In genomic region chr5:32314658-32315057, GRCh38 we compare ENCODE assay signal across 17 cellular contexts. TPM values are rescaled to one million over a fixed set of nuclear protein-coding genes. Genes with fewer than 3 reads are reported as not detected.
DNase-seq lines count a peak whose midpoint lies in the region; ATAC-seq and TF ChIP-seq lines count a peak whose summit lies in the region.
"Had no signal": no experiment of that assay in that cellular context is flagged by ENCODE, and none has a peak within 500 bp of the region (broad histone marks: within the 10 kb centered on the region; RNA-seq: fewer than 3 reads in every experiment).

No MANE protein-coding gene starts in this region.

- no peaks in the 10 kb centered on the region for H3K36me3 ChIP-seq in right lobe of liver
- no peaks in the 10 kb centered on the region for H3K36me3 ChIP-seq in spleen
- H3K36me3 ChIP-seq: uterus had no signal

- H3K27me3 ChIP-seq in right lobe of liver = no peaks in the 10 kb centered on the region
- no peaks in the 10 kb centered on the region for H3K27me3 ChIP-seq in spleen (replicated peaks in 1 of 7)
- H3K27me3 ChIP-seq: uterus had no signal

- peaks cover 4% of the 10 kb centered on the region for H3K36me3 Mint-ChIP-seq in stimulated activated naive CD8-positive, alpha-beta T cell treated with anti-CD3 and anti-CD28 coated beads, Interleukin-15, Interleukin-2, amounts not matched to agents 100 ng/mL and 50 ng/mL, for 24 hours (ENCODE audit: low read depth)
- H3K36me3 Mint-ChIP-seq in activated T-helper 1 cell treated with anti-CD3 and anti-CD28 coated beads, Interleukin-12 subunit alpha, Interleukin-12 subunit beta, Interleukin-2, Interleukin-4 antibody, amounts not matched to agents 30 ng/mL and 10 ng/mL and 1 ng/mL, durations not matched to agents 14 hours and 24 hours and 36 hours (ENCODE audit: low read depth) = peaks cover 15% of the 10 kb centered on the region

- H3K9me3 ChIP-seq in right lobe of liver (no peaks in the 10 kb centered on the region), spleen (no peaks in the 10 kb centered on the region)
- H3K9me3 ChIP-seq: uterus had no signal

- no peaks in the 10 kb centered on the region for H3K9me3 Mint-ChIP-seq in stimulated activated naive CD8-positive, alpha-beta T cell treated with anti-CD3 and anti-CD28 coated beads, Interleukin-15, Interleukin-2, amounts not matched to agents 100 ng/mL and 50 ng/mL, for 24 hours
- H3K9me3 Mint-ChIP-seq in stimulated activated naive CD8-positive, alpha-beta T cell treated with anti-CD3 and anti-CD28 coated beads, Interleukin-15, amount 100 ng/mL, for 72 hours = no peaks in the 10 kb centered on the region
- H3K9me3 Mint-ChIP-seq in activated T-helper 1 cell treated with anti-CD3 and anti-CD28 coated beads, Interleukin-12 subunit alpha, Interleukin-12 subunit beta, Interleukin-2, Interleukin-4 antibody, amounts not matched to agents 30 ng/mL and 10 ng/mL and 1 ng/mL, durations not matched to agents 14 hours and 24 hours and 36 hours = no peaks in the 10 kb centered on the region

- H3K4me1 ChIP-seq in right lobe of liver (peaks cover 0 to 27% (median 5%) of the 10 kb centered on the region in 4 donors), spleen (peaks cover 14 to 35% (median 26%) of the 10 kb centered on the region in 6 donors)
- H3K4me1 ChIP-seq: parathyroid adenoma, uterus had no signal

- no peak for ATAC-seq in stimulated activated naive CD8-positive, alpha-beta T cell treated with anti-CD3 and anti-CD28 coated beads, Interleukin-15, amount 100 ng/mL, for 72 hours
- no peak for ATAC-seq in right lobe of liver
- ATAC-seq in GM19351 (IDR thresholded peaks at IDR 0.05; ENCODE audit: unreplicated experiment) = no peak

- TF ChIP-seq CTCF in right lobe of liver (IDR thresholded peaks at IDR 0.05) (no peak), spleen (IDR thresholded peaks at IDR 0.05 in 8 of 11, conservative IDR thresholded peaks at IDR 0.05 in 3 of 11) (no peak)

- TF ChIP-seq POLR2A in right lobe of liver (IDR thresholded peaks at IDR 0.05) = no peak
- no peak for TF ChIP-seq POLR2A in spleen (IDR thresholded peaks at IDR 0.05)

- H3K27ac ChIP-seq in right lobe of liver (peak overlapping the region in 2 of 3 donors; percentile 14 to 45), spleen (no peak overlapping the region)
- H3K27ac ChIP-seq: parathyroid adenoma, RWPE1, uterus had no signal

- H3K4me1 Mint-ChIP-seq in stimulated activated naive CD8-positive, alpha-beta T cell treated with anti-CD3 and anti-CD28 coated beads, Interleukin-15, Interleukin-2, amounts not matched to agents 100 ng/mL and 50 ng/mL, for 24 hours (ENCODE audit: low read depth) = peaks cover 25% of the 10 kb centered on the region
- H3K4me1 Mint-ChIP-seq in stimulated activated naive CD8-positive, alpha-beta T cell treated with anti-CD3 and anti-CD28 coated beads, Interleukin-15, amount 100 ng/mL, for 72 hours = peaks cover 25% of the 10 kb centered on the region
- peaks cover 21% of the 10 kb centered on the region for H3K4me1 Mint-ChIP-seq in activated T-helper 1 cell treated with anti-CD3 and anti-CD28 coated beads, Interleukin-12 subunit alpha, Interleukin-12 subunit beta, Interleukin-2, Interleukin-4 antibody, amounts not matched to agents 30 ng/mL and 10 ng/mL and 1 ng/mL, durations not matched to agents 14 hours and 24 hours and 36 hours (ENCODE audit: low read depth)

- peak overlapping the region; percentile 49 for H3K4me3 Mint-ChIP-seq in stimulated activated naive CD8-positive, alpha-beta T cell treated with anti-CD3 and anti-CD28 coated beads, Interleukin-15, Interleukin-2, amounts not matched to agents 100 ng/mL and 50 ng/mL, for 24 hours
- no peak overlapping the region for H3K4me3 Mint-ChIP-seq in stimulated activated naive CD8-positive, alpha-beta T cell treated with anti-CD3 and anti-CD28 coated beads, Interleukin-15, amount 100 ng/mL, for 72 hours
- H3K4me3 Mint-ChIP-seq in activated T-helper 1 cell treated with anti-CD3 and anti-CD28 coated beads, Interleukin-12 subunit alpha, Interleukin-12 subunit beta, Interleukin-2, Interleukin-4 antibody, amounts not matched to agents 30 ng/mL and 10 ng/mL and 1 ng/mL, durations not matched to agents 14 hours and 24 hours and 36 hours = peak overlapping the region; percentile 91

- intact Hi-C loops in activated T-helper 1 cell treated with anti-CD3 and anti-CD28 coated beads, Interleukin-12 subunit alpha, Interleukin-12 subunit beta, Interleukin-2, Interleukin-4 antibody, amounts not matched to agents 30 ng/mL and 10 ng/mL and 1 ng/mL, durations not matched to agents 14 hours and 24 hours and 36 hours (cut with micrococcal nuclease) = loop anchor here (5.0 kb wide), 1 partner anchor 218 kb away; no protein-coding TSS in a partner anchor
- intact Hi-C loops in right lobe of liver (cut with DNase I) (no loop called here), spleen (cut with DNase I; ENCODE audit: low total_unique reads) (no loop called here)

- no peak overlapping the region for H3K27ac Mint-ChIP-seq in stimulated activated naive CD8-positive, alpha-beta T cell treated with anti-CD3 and anti-CD28 coated beads, Interleukin-15, Interleukin-2, amounts not matched to agents 100 ng/mL and 50 ng/mL, for 24 hours
- H3K27ac Mint-ChIP-seq in stimulated activated naive CD8-positive, alpha-beta T cell treated with anti-CD3 and anti-CD28 coated beads, Interleukin-15, amount 100 ng/mL, for 72 hours = no peak overlapping the region
- peak overlapping the region; percentile 58 for H3K27ac Mint-ChIP-seq in activated T-helper 1 cell treated with anti-CD3 and anti-CD28 coated beads, Interleukin-12 subunit alpha, Interleukin-12 subunit beta, Interleukin-2, Interleukin-4 antibody, amounts not matched to agents 30 ng/mL and 10 ng/mL and 1 ng/mL, durations not matched to agents 14 hours and 24 hours and 36 hours

- no peaks in the 10 kb centered on the region for H3K27me3 Mint-ChIP-seq in stimulated activated naive CD8-positive, alpha-beta T cell treated with anti-CD3 and anti-CD28 coated beads, Interleukin-15, Interleukin-2, amounts not matched to agents 100 ng/mL and 50 ng/mL, for 24 hours
- H3K27me3 Mint-ChIP-seq in stimulated activated naive CD8-positive, alpha-beta T cell treated with anti-CD3 and anti-CD28 coated beads, Interleukin-15, amount 100 ng/mL, for 72 hours = no peaks in the 10 kb centered on the region
- H3K27me3 Mint-ChIP-seq in activated T-helper 1 cell treated with anti-CD3 and anti-CD28 coated beads, Interleukin-12 subunit alpha, Interleukin-12 subunit beta, Interleukin-2, Interleukin-4 antibody, amounts not matched to agents 30 ng/mL and 10 ng/mL and 1 ng/mL, durations not matched to agents 14 hours and 24 hours and 36 hours (ENCODE audit: insufficient read depth) = no peaks in the 10 kb centered on the region

- no peak overlapping the region for H3K4me3 ChIP-seq in right lobe of liver
- no peak overlapping the region for H3K4me3 ChIP-seq in spleen
- H3K4me3 ChIP-seq: uterus had no signal

- WGBS in right lobe of liver (ENCODE audit: insufficient coverage, low coverage, low lambda C conversion rate, missing lambda C conversion rate) = 25% methylated on average over 5 of the region's 5 CpGs
- 88 to 93% (median 90%) methylated on average over 5 of the region's 5 CpGs for WGBS in spleen, 5 donors

- DNase-seq in stimulated activated naive CD8-positive, alpha-beta T cell treated with anti-CD3 and anti-CD28 coated beads, Interleukin-15, amount 100 ng/mL, for 72 hours = no peak
- DNase-seq in activated T-helper 1 cell treated with anti-CD3 and anti-CD28 coated beads, Interleukin-12 subunit alpha, Interleukin-12 subunit beta, Interleukin-2, Interleukin-4 antibody, amounts not matched to agents 30 ng/mL and 10 ng/mL and 1 ng/mL, durations not matched to agents 14 hours and 24 hours and 36 hours (ENCODE audit: low spot score) = no peak
- DNase-seq in right lobe of liver (no peak), spleen (no peak), NCI-H1930 (lab: John Stamatoyannopoulos, UW) (no peak), NCI-H2107 (lab: John Stamatoyannopoulos, UW) (no peak)
- DNase-seq: activated CD4-positive, alpha-beta T cell treated with anti-CD3 and anti-CD28 coated beads, Interleukin-2, amount 50 U/mL, for 4 hours; erythroblast; GOT3; NCI-H2081; small intestine; stimulated activated naive CD4-positive, alpha-beta T cell treated with Interleukin-2 at 50 U/mL for 16 hours; uterus had no signal

RNA-seq across cellular contexts. Expression of gene MTMR12, which starts 1.9 kb away (rescaled TPM):
- 26.2 and 29.9 TPM in 2 replicates for total RNA-seq in activated T-helper 1 cell treated with anti-CD3 and anti-CD28 coated beads, Interleukin-12 subunit alpha, Interleukin-12 subunit beta, Interleukin-2, Interleukin-4 antibody, amounts not matched to agents 30 ng/mL and 10 ng/mL and 1 ng/mL, durations not matched to agents 14 hours and 24 hours and 36 hours
- total RNA-seq in right lobe of liver = 10 to 100 TPM; 14.9 to 22.9 (median 16.3) TPM
- total RNA-seq in spleen = 10 to 100 TPM; 26.3 to 42.2 (median 30.7) TPM
- 1 to 10 TPM; 6.8 to 8.4 (median 7.8) TPM for polyA plus RNA-seq in spleen

Comparison
In these comparisons a context has a peak if more than half of its experiments do, and no peak if none do; other contexts are left out.
1. H3K4me3 Mint-ChIP-seq: peak in stimulated activated naive CD8-positive, alpha-beta T cell treated with anti-CD3 and anti-CD28 coated beads, Interleukin-15, Interleukin-2, amounts not matched to agents 100 ng/mL and 50 ng/mL, for 24 hours (single experiment) and activated T-helper 1 cell treated with anti-CD3 and anti-CD28 coated beads, Interleukin-12 subunit alpha, Interleukin-12 subunit beta, Interleukin-2, Interleukin-4 antibody, amounts not matched to agents 30 ng/mL and 10 ng/mL and 1 ng/mL, durations not matched to agents 14 hours and 24 hours and 36 hours (single experiment); none in stimulated activated naive CD8-positive, alpha-beta T cell treated with anti-CD3 and anti-CD28 coated beads, Interleukin-15, amount 100 ng/mL, for 72 hours (0 of 2).
2. H3K27ac ChIP-seq: peak in right lobe of liver (2 of 3); none in spleen (0 of 8).